Comparison of ENCODE assay signal across 9 cellular contexts in the genomic region with DNA sequence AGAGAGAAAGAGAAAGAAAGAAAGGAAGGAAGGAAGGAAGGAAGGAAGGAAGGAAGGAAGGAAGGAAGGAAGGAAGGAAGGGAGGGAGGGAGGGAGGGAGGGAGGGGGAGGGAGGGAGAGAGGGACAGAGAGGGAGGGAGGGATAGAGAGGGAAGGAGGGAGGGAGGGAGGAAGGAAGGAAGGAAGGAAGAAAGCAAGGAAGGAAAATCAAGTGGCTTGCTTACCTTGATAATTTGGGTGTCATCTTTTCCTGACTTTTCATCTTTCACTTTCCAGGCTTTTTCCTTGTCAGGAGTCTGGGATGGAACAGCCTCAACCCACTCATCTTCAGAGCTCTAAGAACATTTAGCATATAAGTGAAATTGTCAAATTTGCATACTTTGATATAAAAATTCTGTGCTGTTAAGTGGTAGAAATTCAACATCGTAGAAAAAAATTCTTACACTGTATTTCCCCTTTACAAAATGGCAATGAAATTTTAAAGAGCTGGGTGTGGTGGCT.
"Had no signal": no experiment of that assay in that cellular context is flagged by ENCODE, and none has a peak within 500 bp of the region (broad histone marks: within the 10 kb centered on the region; RNA-seq: fewer than 3 reads in every experiment).

No MANE protein-coding gene starts in this region.

- H3K4me3 Mint-ChIP-seq: HFFc6 had no signal

- H3K9me3 ChIP-seq: HAP-1 had no signal

- H3K4me1 ChIP-seq: HAP-1 had no signal

- H3K9me3 Mint-ChIP-seq: HFFc6 had no signal

- ATAC-seq: HCT116, K562 had no signal

- DNase-seq: GM23248, GOT3, H7, HFFc6, IMR-90 had no signal

- H3K4me3 ChIP-seq: GM23248, HAP-1, K562 had no signal

- H3K27ac ChIP-seq: GM23248, HL-60 had no signal

- H3K27ac Mint-ChIP-seq: HFFc6 had no signal
